8 cellular contexts compared by ENCODE assay signal in the genomic region with DNA sequence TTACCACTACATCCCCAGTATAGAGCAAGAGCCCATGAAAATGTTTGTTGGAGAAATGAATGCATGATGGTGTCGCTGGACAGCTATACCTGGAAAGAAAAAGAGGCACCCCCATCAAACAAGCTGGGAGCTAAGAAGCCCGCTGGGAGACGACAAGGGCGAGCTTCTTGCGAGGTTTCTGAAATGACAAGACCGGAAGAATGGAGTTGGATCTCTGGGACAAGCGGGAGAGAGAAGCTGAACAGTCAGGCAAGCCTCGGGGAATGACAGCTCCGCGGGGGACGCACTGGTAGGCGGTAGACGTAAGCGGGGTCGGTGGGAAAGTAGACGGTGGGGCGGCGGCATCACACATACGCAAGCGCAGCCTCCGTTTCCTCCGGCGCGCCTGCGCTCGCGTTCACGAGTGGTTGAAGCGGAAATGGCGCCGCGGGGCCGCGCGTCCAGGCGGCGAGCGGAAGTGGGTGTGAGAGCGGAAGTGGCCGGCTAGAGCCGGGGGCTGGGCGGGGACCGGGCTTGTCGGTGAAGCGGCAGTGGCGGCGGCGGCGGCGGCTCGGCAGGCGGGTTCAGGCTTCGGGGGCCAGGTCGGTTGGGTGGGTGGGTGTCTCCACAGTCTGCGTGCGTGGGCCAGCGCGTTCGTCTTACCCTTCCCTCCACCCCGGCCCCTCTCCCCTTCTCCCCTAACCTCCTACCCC. TPM values are rescaled to one million over a fixed set of nuclear protein-coding genes. Genes with fewer than 3 reads are reported as not detected.
DNase-seq lines count a peak whose midpoint lies in the region; ATAC-seq, FAIRE-seq and TF ChIP-seq lines count a peak whose summit lies in the region.

A gene (plus strand): TSS at position 516 of the 692 bp plus-strand sequence. CDS start 282 bp downstream, outside the sequence.

- intact Hi-C loops in pancreas (cut with DNase I), result no loop called here
- intact Hi-C loops in thyroid gland (cut with DNase I), result loop anchor here (10.0 kb wide), 1 partner anchor 48 kb away; a partner anchor contains a TSS

- FAIRE-seq in pancreas (lab: Jason Lieb, UNC), result no peak

- ATAC-seq in HG02763 (IDR thresholded peaks at IDR 0.05; ENCODE audit: unreplicated experiment) (peak; percentile 64), pancreas (peak; percentile 97 to 99 (median 98))

- H3K9me3 ChIP-seq in adipocyte (ENCODE audit: control insufficient read depth, low read length), result no peaks in the 10 kb centered on the region
- H3K9me3 ChIP-seq in cardiac muscle cell (ENCODE audit: low read depth), result no peaks in the 10 kb centered on the region
- H3K9me3 ChIP-seq in pancreas, result no peaks in the 10 kb centered on the region
- no peaks in the 10 kb centered on the region for H3K9me3 ChIP-seq in thyroid gland

- H3K27ac ChIP-seq in cardiac muscle cell (peak within 1 kb of the TSS; percentile 93), pancreas (peak within 1 kb of the TSS; percentile 79 to 94 (median 90)), thyroid gland (peak within 1 kb of the TSS; percentile 82 to 95 (median 91))

- H3K36me3 ChIP-seq in adipocyte (ENCODE audit: control insufficient read depth, insufficient read depth, low read length, severe bottlenecking) (peaks cover 12% of the 10 kb centered on the region), cardiac muscle cell (no peaks in the 10 kb centered on the region), pancreas (no peaks in the 10 kb centered on the region), thyroid gland (no peaks in the 10 kb centered on the region)

- DNase-seq in NCI-H1417 treated with DMSO at 0.1 percent for 48 hours (lab: John Stamatoyannopoulos, UW) (peak; percentile 51), T follicular helper cell (ENCODE audit: low read depth) (peak; percentile 87), adipocyte (ENCODE audit: low read depth) (peak; percentile 99), cardiac muscle cell (ENCODE audit: low read depth in 1 of 2, low spot score in 1 of 2) (peak; percentile 96 to 98), pancreas (peak; percentile 88 to 97 (median 90)), thyroid gland (peak; percentile 93 to 95)

- peak in 1 of 2 donors; percentile 92 for TF ChIP-seq POLR2A in thyroid gland (IDR thresholded peaks at IDR 0.05)

- 1% methylated on average over 21 to 54 of the region's 60 CpGs for WGBS in pancreas, 2 donors
- WGBS in thyroid gland, 2 donors, result 1 to 2% methylated on average over 18 to 26 of the region's 60 CpGs

- H3K27me3 ChIP-seq in adipocyte (replicated peaks; ENCODE audit: control insufficient read depth, insufficient read depth, low read length), result no peaks in the 10 kb centered on the region
- H3K27me3 ChIP-seq in cardiac muscle cell, result no peaks in the 10 kb centered on the region
- no peaks in the 10 kb centered on the region for H3K27me3 ChIP-seq in pancreas
- no peaks in the 10 kb centered on the region for H3K27me3 ChIP-seq in thyroid gland

- no peak for TF ChIP-seq CTCF in GM12875 (IDR thresholded peaks at IDR 0.05; ENCODE audit: borderline replicate concordance, insufficient read depth, low read depth, low read length)
- no peak for TF ChIP-seq CTCF in cardiac muscle cell (IDR thresholded peaks at IDR 0.05; ENCODE audit: low read depth, low read length)
- peak in 3 of 4 donors; percentile 16 to 26 (median 18) for TF ChIP-seq CTCF in pancreas (IDR thresholded peaks at IDR 0.05)
- peak in 4 of 6 experiments; percentile 17 to 42 (median 26) for TF ChIP-seq CTCF in thyroid gland (IDR thresholded peaks at IDR 0.05)

- peaks cover 42% of the 10 kb centered on the region for H3K4me1 ChIP-seq in adipocyte (ENCODE audit: control insufficient read depth, insufficient read depth, low read length)
- peaks cover 19% of the 10 kb centered on the region for H3K4me1 ChIP-seq in cardiac muscle cell (ENCODE audit: low read depth)
- H3K4me1 ChIP-seq in pancreas, result peaks cover 0 to 23% (median 0%) of the 10 kb centered on the region in 3 donors
- peaks cover 30 to 40% of the 10 kb centered on the region in 2 donors for H3K4me1 ChIP-seq in thyroid gland

- peak within 1 kb of the TSS; percentile 98 for H3K9ac ChIP-seq in adipocyte (ENCODE audit: low read length)

- H3K4me3 ChIP-seq in GM12875 (ENCODE audit: low read depth, low read length), result peak within 1 kb of the TSS; percentile 70
- peak within 1 kb of the TSS; percentile 98 for H3K4me3 ChIP-seq in adipocyte (ENCODE audit: low read length)
- peak within 1 kb of the TSS; percentile 89 for H3K4me3 ChIP-seq in cardiac muscle cell
- H3K4me3 ChIP-seq in pancreas, result peak within 1 kb of the TSS; percentile 69 to 91 (median 82)
- H3K4me3 ChIP-seq in thyroid gland (replicated peaks in 1 of 3), result peak within 1 kb of the TSS; percentile 86 to 99 (median 95)

RNA-seq across cellular contexts. Expression of the gene that starts here (rescaled TPM):
- total RNA-seq in cardiac muscle cell (223 and 250 TPM in 2 replicates), pancreas (100 to 1,000 TPM in 1 of 6 donors, 10 to 100 TPM in 5; 43.4 to 102 (median 55.8) TPM), thyroid gland (100 to 1,000 TPM; 157 to 219 (median 170) TPM)
- polyA plus RNA-seq in cardiac muscle cell (379 and 442 TPM in 2 replicates), pancreas (10 to 100 TPM; 37.4 to 90.7 TPM)

Comparison
In these comparisons a context has a peak if more than half of its experiments do, and no peak if none do; other contexts are left out.
1. Peak in every context shown above with its lines: DNase-seq, ATAC-seq, H3K4me3 ChIP-seq and H3K27ac ChIP-seq.
2. CTCF ChIP-seq: peak in pancreas (3 of 4) and thyroid gland (4 of 6); none in GM12875 (single experiment) and cardiac muscle cell (single experiment).